Comparison of ENCODE assay signal across 1 cellular context in genomic region chr22:19479358-19480172, GRCh38.
A peak's percentile ranks its signal among the peaks of the same experiment; 100 is the strongest.
TF ChIP-seq lines count a peak whose summit lies in the region.

Gene CDC45 (plus strand): TSS chr22:19479920. CDS start chr22:19479969, 49 bp downstream.

TF ChIP-seq in H1, 55 proteins besides CTCF, POLR2A, EP300 and RAD21 (continued from another document):
- TF ChIP-seq ZNF274 (IDR thresholded peaks at IDR 0.05; ENCODE audit: borderline replicate concordance, extremely low read depth, low read length) (no peak), SAP30 (IDR thresholded peaks at IDR 0.05; ENCODE audit: insufficient read depth, insufficient replicate concordance, low read length) (no peak), SIRT6 (IDR thresholded peaks at IDR 0.05; ENCODE audit: low read length) (no peak), TAF1 (IDR thresholded peaks at IDR 0.05; ENCODE audit: low read depth, low read length) (peak; percentile 88), SP1 (IDR thresholded peaks at IDR 0.05; ENCODE audit: low read depth, low read length) (peak; percentile 94), ASH2L (IDR thresholded peaks at IDR 0.05; ENCODE audit: low read length) (no peak), PHF8 (conservative IDR thresholded peaks at IDR 0.05; ENCODE audit: low read depth, low read length) (peak; percentile 90), RBBP5 (IDR thresholded peaks at IDR 0.05; ENCODE audit: borderline replicate concordance, low read depth, low read length) (peak; percentile 64; the same call in 1 of the 2 replicates), RXRA (IDR thresholded peaks at IDR 0.05; ENCODE audit: insufficient read depth, low read depth, low read length) (no peak), TBP (IDR thresholded peaks at IDR 0.05; ENCODE audit: low read depth, low read length) (peak; percentile 67), YY1 (IDR thresholded peaks at IDR 0.05; ENCODE audit: low read depth, low read length) (peak; percentile 99), JUN (IDR thresholded peaks at IDR 0.05; ENCODE audit: low read depth, low read length) (no peak), USF2 (IDR thresholded peaks at IDR 0.05; ENCODE audit: low read length) (no peak), HDAC6 (IDR thresholded peaks at IDR 0.05; ENCODE audit: low read depth, low read length) (no peak), SRF (IDR thresholded peaks at IDR 0.05; ENCODE audit: low read depth, low read length) (no peak), MAX (IDR thresholded peaks at IDR 0.05) (peak; percentile 81), CBX8 (IDR thresholded peaks at IDR 0.05; ENCODE audit: borderline replicate concordance, low read depth, low read length) (no peak), KDM4A (IDR thresholded peaks at IDR 0.05; ENCODE audit: low read depth, low read length, severe bottlenecking) (peak; percentile 67), RFX5 (IDR thresholded peaks at IDR 0.05; ENCODE audit: borderline replicate concordance, low read depth, low read length) (no peak), CHD2 (IDR thresholded peaks at IDR 0.05; ENCODE audit: low read length) (peak; percentile 62; the same call in 1 of the 2 replicates), BRCA1 (IDR thresholded peaks at IDR 0.05; ENCODE audit: low read depth, low read length) (no peak), CREB1 (IDR thresholded peaks at IDR 0.05) (peak; percentile 85), MAFK (IDR thresholded peaks at IDR 0.05; ENCODE audit: low read depth, low read length) (no peak), TCF12 (IDR thresholded peaks at IDR 0.05; ENCODE audit: low read depth, low read length) (no peak), SP2 (IDR thresholded peaks at IDR 0.05; ENCODE audit: low read length) (no peak), SP4 (IDR thresholded peaks at IDR 0.05; ENCODE audit: low read length) (no peak; the same call in 1 of the 2 replicates), E2F6 (IDR thresholded peaks at IDR 0.05) (peak; percentile 97), GABPA (IDR thresholded peaks at IDR 0.05; ENCODE audit: borderline replicate concordance, insufficient read depth, low read length) (no peak), CHD7 (IDR thresholded peaks at IDR 0.05; ENCODE audit: insufficient replicate concordance, low read length) (no peak), FOSL1 (IDR thresholded peaks at IDR 0.05; ENCODE audit: insufficient read depth, low read depth, low read length) (no peak), TAF7 (optimal IDR thresholded peaks at IDR 0.05; ENCODE audit: borderline replicate concordance, low read depth, low read length) (no peak), BACH1 (IDR thresholded peaks at IDR 0.05; ENCODE audit: low read length) (no peak), EGR1 (IDR thresholded peaks at IDR 0.05; ENCODE audit: borderline replicate concordance, low read depth, low read length) (no peak), HDAC2 (IDR thresholded peaks at IDR 0.05; ENCODE audit: borderline replicate concordance in 1 of 2, low read depth in 2 of 2, low read length in 2 of 2) (peak in 1 of 2 experiments; percentile 93; a peak in 1 of 4 replicates), SUZ12 (IDR thresholded peaks at IDR 0.05; ENCODE audit: low read length) (no peak), EZH2 (IDR thresholded peaks at IDR 0.05; ENCODE audit: low read depth, low read length, severe bottlenecking) (no peak), BCL11A (IDR thresholded peaks at IDR 0.05; ENCODE audit: low read depth in 2 of 2, low read length in 2 of 2) (no peak), POU5F1 (IDR thresholded peaks at IDR 0.05; ENCODE audit: low read depth, low read length) (no peak), CTBP2 (IDR thresholded peaks at IDR 0.05; ENCODE audit: borderline replicate concordance, insufficient read depth, insufficient read length, low read length) (no peak), RNF2 (IDR thresholded peaks at IDR 0.05; ENCODE audit: borderline replicate concordance, low read depth, low read length, missing control alignments, poor library complexity, severe bottlenecking) (no peak), NRF1 (IDR thresholded peaks at IDR 0.05; ENCODE audit: low read depth, low read length) (no peak), JUND (IDR thresholded peaks at IDR 0.05; ENCODE audit: low read length) (no peak), ATF3 (IDR thresholded peaks at IDR 0.05; ENCODE audit: insufficient read depth, low read depth, low read length) (no peak), GTF2F1 (IDR thresholded peaks at IDR 0.05; ENCODE audit: borderline replicate concordance, low read depth, low read length) (no peak), KDM1A (IDR thresholded peaks at IDR 0.05; ENCODE audit: borderline replicate concordance, low read length) (no peak), ATF2 (IDR thresholded peaks at IDR 0.05; ENCODE audit: low read length) (no peak; the same call in 1 of the 2 replicates), CHD1 (IDR thresholded peaks at IDR 0.05; ENCODE audit: low read depth, low read length) (no peak), KDM5A (IDR thresholded peaks at IDR 0.05; ENCODE audit: low read length) (peak; percentile 56), SIN3A (conservative IDR thresholded peaks at IDR 0.05 in 1 of 2, IDR thresholded peaks at IDR 0.05 in 1 of 2; ENCODE audit: low read depth in 1 of 2, low read length in 2 of 2) (peak; percentile 28 to 47; a peak in 3 of 4 replicates), CBX5 (IDR thresholded peaks at IDR 0.05; ENCODE audit: low read depth, low read length) (no peak), NANOG (IDR thresholded peaks at IDR 0.05; ENCODE audit: insufficient read depth, low read depth, low read length, poor library complexity, severe bottlenecking) (peak; percentile 74)
